ENCODE assay signal across 14 cellular contexts in genomic region chr5:82352146-82352791, GRCh38.
DNase-seq lines count a peak whose midpoint lies in the region; ATAC-seq, FAIRE-seq and TF ChIP-seq lines count a peak whose summit lies in the region.
"Had no signal": no experiment of that assay in that cellular context is flagged by ENCODE, and none has a peak within 500 bp of the region (broad histone marks: within the 10 kb centered on the region; RNA-seq: fewer than 3 reads in every experiment).

No MANE protein-coding gene starts in this region.

- SMC1A ChIA-PET in GM12878 (lab: Charles Lee; ENCODE audit: uncharacterized antibody, unreplicated experiment), result interaction anchor here (0.6 to 2.3 kb wide), 14 partner anchors 10 to 1273 kb away, joined by 3 to 7 read pairs (median 4); partner anchors contain the start of gene VCAN

- no peak for TF ChIP-seq RAD21 in GM12878 (IDR thresholded peaks at IDR 0.05; ENCODE audit: insufficient read depth, low read depth, low read length)

- H2AK5ac ChIP-seq in mesenchymal stem cell (ENCODE audit: low read length, severe bottlenecking), result no peak overlapping the region

- no peaks in the 10 kb centered on the region for H3K79me2 ChIP-seq in GM12878 (ENCODE audit: control insufficient read depth, insufficient read depth, low read length)

- no peak for TF ChIP-seq CTCF in Calu3 (IDR thresholded peaks at IDR 0.05; ENCODE audit: unreplicated experiment)
- no peak for TF ChIP-seq CTCF in GM12878 (IDR thresholded peaks at IDR 0.05 in 2 of 3, conservative IDR thresholded peaks at IDR 0.05 in 1 of 3; ENCODE audit: control insufficient read depth in 2 of 3, extremely low read depth in 1 of 3, insufficient read depth in 1 of 3, low read depth in 3 of 3, low read length in 3 of 3)
- TF ChIP-seq CTCF in body of pancreas (IDR thresholded peaks at IDR 0.05), result no peak

- no peak overlapping the region for H4K91ac ChIP-seq in mesenchymal stem cell (ENCODE audit: low read length)

- in situ Hi-C loops in GM12878 (cut with MboI), result loop anchor here (10.0 kb wide), 1 partner anchor 1123 kb away; the partner anchor contains the start of gene VCAN

- H3K79me1 ChIP-seq in mesenchymal stem cell (replicated peaks; ENCODE audit: low read length, poor library complexity, severe bottlenecking), result no peaks in the 10 kb centered on the region

- H3K36me3 ChIP-seq in GM12878 (ENCODE audit: control insufficient read depth in 2 of 2, insufficient read depth in 2 of 2, low read length in 1 of 2), result no peaks in the 10 kb centered on the region
- no peaks in the 10 kb centered on the region for H3K36me3 ChIP-seq in mesenchymal stem cell (ENCODE audit: control insufficient read depth in 1 of 2, insufficient read depth in 2 of 2, low read depth in 1 of 2, low read length in 2 of 2)
- H3K36me3 ChIP-seq in body of pancreas (replicated peaks in 1 of 2; ENCODE audit: insufficient read depth in 1 of 2, low read depth in 2 of 2), result no peaks in the 10 kb centered on the region

- peaks cover 27% of the 10 kb centered on the region for H3K4me1 Mint-ChIP-seq in Calu3 (ENCODE audit: low read depth, unreplicated experiment)

- H3K9ac ChIP-seq in GM12878 (ENCODE audit: control insufficient read depth, insufficient read depth, low read length) (no peak overlapping the region), mesenchymal stem cell (ENCODE audit: low read length) (peak overlapping the region; percentile 46)

- no peaks in the 10 kb centered on the region for H4K20me1 ChIP-seq in GM12878 (ENCODE audit: control insufficient read depth, insufficient read depth)

- peaks cover 5% of the 10 kb centered on the region for H3K36me3 Mint-ChIP-seq in Calu3 (ENCODE audit: insufficient read depth, unreplicated experiment)
- H3K36me3 Mint-ChIP-seq: activated naive CD4-positive, alpha-beta T cell treated with anti-CD3 and anti-CD28 coated beads, Interleukin-2, amount 50 U/mL, for 72 hours; CD8-positive, alpha-beta memory T cell had no signal

- 61% methylated on average over 7 of the region's 7 CpGs for WGBS in GM12878 (ENCODE audit: insufficient coverage, insufficient replicate concordance, low lambda C conversion rate, missing lambda C conversion rate)
- WGBS in mesenchymal stem cell, result 10% methylated on average over 2 of the region's 7 CpGs
- 54 to 56% methylated on average over 7 of the region's 7 CpGs for WGBS in body of pancreas, 2 donors

- POLR2A ChIA-PET in GM12878 (lab: Charles Lee), result no interaction called here

- peak; percentile 6 for ATAC-seq in HG03159 (IDR thresholded peaks at IDR 0.05; ENCODE audit: unreplicated experiment)
- ATAC-seq in GM12878, result no peak
- no peak for ATAC-seq in GM21825 (IDR thresholded peaks at IDR 0.05; ENCODE audit: unreplicated experiment)
- ATAC-seq in body of pancreas, result no peak

- BruUV-seq in Calu3 (replicated peaks; lab: Mats Ljungman, UMichigan), result no TSS peak
- no TSS peak for BruUV-seq in GM12878 (replicated peaks; lab: Mats Ljungman, UMichigan)

- DNase-seq in Calu3, result no peak
- no peak for DNase-seq in GM12878 (ENCODE audit: low read depth, low spot score)
- DNase-seq in mesenchymal stem cell, result no peak
- no peak for DNase-seq in SK-N-DZ (ENCODE audit: low spot score)
- no peak for DNase-seq in body of pancreas
- no peak for DNase-seq in dedifferentiated amniotic fluid mesenchymal stem cell (ENCODE audit: extremely low spot score)
- DNase-seq: activated CD4-positive, alpha-beta memory T cell treated with anti-CD3 and anti-CD28 coated beads, Interleukin-2, amount 10 ng/mL, durations not matched to agents 7 days and 5 days; effector CD4-positive, alpha-beta T cell; NCI-H510A had no signal

- H2BK12ac ChIP-seq in mesenchymal stem cell (ENCODE audit: low read length in 2 of 2), result peak overlapping the region in 1 of 2 experiments; percentile 21

- H3K27me3 Mint-ChIP-seq in Calu3 (ENCODE audit: unreplicated experiment), result no peaks in the 10 kb centered on the region
- H3K27me3 Mint-ChIP-seq: activated CD4-positive, alpha-beta memory T cell treated with anti-CD3 and anti-CD28 coated beads, Interleukin-2, amount 10 ng/mL, durations not matched to agents 7 days and 5 days had no signal

- H3K27ac ChIP-seq in GM12878 (ENCODE audit: control insufficient read depth, insufficient read depth) (no peak overlapping the region), mesenchymal stem cell (ENCODE audit: low read length, poor library complexity, severe bottlenecking) (no peak overlapping the region), body of pancreas (no peak overlapping the region)

- no peak overlapping the region for H2BK15ac ChIP-seq in mesenchymal stem cell (ENCODE audit: low read depth, poor library complexity, severe bottlenecking)

- peak; percentile 35 for FAIRE-seq in GM12878 (lab: Jason Lieb, UNC)
- FAIRE-seq: urothelium cell line had no signal

- TF ChIP-seq POLR2A in GM12878 (IDR thresholded peaks at IDR 0.05; ENCODE audit: low read depth, low read length), result no peak
- TF ChIP-seq POLR2A in body of pancreas (IDR thresholded peaks at IDR 0.05), result no peak

- no peaks in the 10 kb centered on the region for H3K27me3 ChIP-seq in GM12878 (replicated peaks in 1 of 2; ENCODE audit: control insufficient read depth in 2 of 2, insufficient read depth in 2 of 2, low read length in 1 of 2)
- no peaks in the 10 kb centered on the region for H3K27me3 ChIP-seq in mesenchymal stem cell (ENCODE audit: control insufficient read depth in 1 of 2, insufficient read depth in 1 of 2, low read length in 2 of 2)
- no peaks in the 10 kb centered on the region for H3K27me3 ChIP-seq in body of pancreas

- H2BK5ac ChIP-seq in mesenchymal stem cell (ENCODE audit: low read depth, low read length, poor library complexity, severe bottlenecking), result no peak overlapping the region

- H3K27ac Mint-ChIP-seq in Calu3 (ENCODE audit: unreplicated experiment), result peak overlapping the region; percentile 8
- H3K27ac Mint-ChIP-seq: activated CD4-positive, alpha-beta memory T cell treated with anti-CD3 and anti-CD28 coated beads, Interleukin-2, amount 10 ng/mL, durations not matched to agents 7 days and 5 days; activated naive CD4-positive, alpha-beta T cell treated with anti-CD3 and anti-CD28 coated beads, Interleukin-2, amount 50 U/mL, for 72 hours; CD8-positive, alpha-beta memory T cell had no signal

- no peak overlapping the region for H2BK120ac ChIP-seq in mesenchymal stem cell (ENCODE audit: low read depth, low read length)

- no peak overlapping the region for H3K14ac ChIP-seq in mesenchymal stem cell (ENCODE audit: low read length in 2 of 2)

- TF ChIP-seq EP300 in GM12878 (IDR thresholded peaks at IDR 0.05; ENCODE audit: borderline replicate concordance in 1 of 2, control insufficient read depth in 1 of 2, low read depth in 2 of 2, low read length in 2 of 2), result no peak

- no peak overlapping the region for H4K8ac ChIP-seq in mesenchymal stem cell (ENCODE audit: low read length)

- RAD21 ChIA-PET in GM12878 (lab: Charles Lee; ENCODE audit: unreplicated experiment), result interaction anchor here (0.9 to 1.3 kb wide), 4 partner anchors 12 to 1235 kb away, joined by 3 to 4 read pairs (median 3); no protein-coding TSS in a partner anchor

- H3K4me2 ChIP-seq in GM12878 (ENCODE audit: control insufficient read depth, insufficient read depth), result no peak overlapping the region
- H3K4me2 ChIP-seq in mesenchymal stem cell (ENCODE audit: low read length, poor library complexity, severe bottlenecking), result no peak overlapping the region

- H3K9me3 Mint-ChIP-seq in Calu3 (ENCODE audit: low read depth, unreplicated experiment), result no peaks in the 10 kb centered on the region
- H3K9me3 Mint-ChIP-seq: activated CD4-positive, alpha-beta memory T cell treated with anti-CD3 and anti-CD28 coated beads, Interleukin-2, amount 10 ng/mL, durations not matched to agents 7 days and 5 days; activated naive CD4-positive, alpha-beta T cell treated with anti-CD3 and anti-CD28 coated beads, Interleukin-2, amount 50 U/mL, for 72 hours; CD8-positive, alpha-beta memory T cell had no signal

- CTCF ChIA-PET in Calu3 (lab: Charles Lee) (no interaction called here), GM12878 (lab: Yijun Ruan, JAX) (interaction anchor here (0.9 to 5.1 kb wide), 21 partner anchors 11 to 1360 kb away, joined by 3 to 39 read pairs (median 5); no protein-coding TSS in a partner anchor)

- H3K18ac ChIP-seq in mesenchymal stem cell (ENCODE audit: low read depth in 1 of 2, low read length in 2 of 2), result no peak overlapping the region

- H3K4ac ChIP-seq in mesenchymal stem cell (ENCODE audit: low read depth in 1 of 2, low read length in 2 of 2), result no peak overlapping the region

- intact Hi-C loops in Calu3 (cut with micrococcal nuclease; ENCODE audit: unreplicated experiment) (loop anchor here (2.0 to 10.0 kb wide), 7 partner anchors 383 to 1365 kb away; partner anchors contain the start of gene VCAN), GM12878 (cut with micrococcal nuclease; ENCODE audit: unreplicated experiment) (loop anchor here (1.0 to 5.0 kb wide), 5 partner anchors 145 to 1121 kb away; no protein-coding TSS in a partner anchor), body of pancreas (cut with DNase I) (no loop called here)

- H3K9me3 ChIP-seq in GM12878 (replicated peaks; ENCODE audit: control insufficient read depth, insufficient read depth, low read length), result no peaks in the 10 kb centered on the region
- H3K9me3 ChIP-seq in mesenchymal stem cell (ENCODE audit: control insufficient read depth, low read length), result no peaks in the 10 kb centered on the region
- no peaks in the 10 kb centered on the region for H3K9me3 ChIP-seq in body of pancreas

- no peak overlapping the region for H3K4me3 ChIP-seq in GM12878
- no peak overlapping the region for H3K4me3 ChIP-seq in mesenchymal stem cell (ENCODE audit: insufficient read depth in 1 of 2, low read depth in 1 of 2, low read length in 2 of 2)
- H3K4me3 ChIP-seq in body of pancreas, result no peak overlapping the region

- H3K4me1 ChIP-seq in GM12878 (ENCODE audit: control insufficient read depth, insufficient read depth, low read length), result peaks cover 4% of the 10 kb centered on the region
- peaks cover 17% of the 10 kb centered on the region for H3K4me1 ChIP-seq in mesenchymal stem cell (ENCODE audit: control insufficient read depth, insufficient read depth, low read depth, low read length)
- H3K4me1 ChIP-seq in body of pancreas, result no peaks in the 10 kb centered on the region

- no peak overlapping the region for H3K4me3 Mint-ChIP-seq in Calu3 (ENCODE audit: low read depth, unreplicated experiment)
- H3K4me3 Mint-ChIP-seq: activated CD4-positive, alpha-beta memory T cell treated with anti-CD3 and anti-CD28 coated beads, Interleukin-2, amount 10 ng/mL, durations not matched to agents 7 days and 5 days; CD8-positive, alpha-beta memory T cell had no signal

- H3K23ac ChIP-seq in mesenchymal stem cell (ENCODE audit: low read length in 2 of 2), result no peak overlapping the region

- H2AFZ ChIP-seq in GM12878 (ENCODE audit: control insufficient read depth, low read depth, low read length) (no peak overlapping the region), mesenchymal stem cell (ENCODE audit: low read depth, low read length) (no peak overlapping the region)

TF ChIP-seq in GM12878, 131 proteins besides CTCF, POLR2A, EP300 and RAD21 (continues in another document):
- TF ChIP-seq SP1 (IDR thresholded peaks at IDR 0.05; ENCODE audit: low read depth, low read length) (no peak), KAT2A (conservative IDR thresholded peaks at IDR 0.05; ENCODE audit: control insufficient read depth, low read depth, low read length) (no peak), SIX5 (IDR thresholded peaks at IDR 0.05; ENCODE audit: low read depth, low read length, severe bottlenecking) (no peak), POLR2AphosphoS2 (IDR thresholded peaks at IDR 0.05; ENCODE audit: low read depth, low read length) (no peak)
